In genomic region chr17:37744633-37744927, GRCh38 we compare ENCODE assay signal across 1 cellular context.
TF ChIP-seq lines count a peak whose summit lies in the region.

No MANE protein-coding gene starts in this region.

TF ChIP-seq in GM12878, 131 proteins besides CTCF, POLR2A, EP300 and RAD21:
- TF ChIP-seq, protein P1, sequence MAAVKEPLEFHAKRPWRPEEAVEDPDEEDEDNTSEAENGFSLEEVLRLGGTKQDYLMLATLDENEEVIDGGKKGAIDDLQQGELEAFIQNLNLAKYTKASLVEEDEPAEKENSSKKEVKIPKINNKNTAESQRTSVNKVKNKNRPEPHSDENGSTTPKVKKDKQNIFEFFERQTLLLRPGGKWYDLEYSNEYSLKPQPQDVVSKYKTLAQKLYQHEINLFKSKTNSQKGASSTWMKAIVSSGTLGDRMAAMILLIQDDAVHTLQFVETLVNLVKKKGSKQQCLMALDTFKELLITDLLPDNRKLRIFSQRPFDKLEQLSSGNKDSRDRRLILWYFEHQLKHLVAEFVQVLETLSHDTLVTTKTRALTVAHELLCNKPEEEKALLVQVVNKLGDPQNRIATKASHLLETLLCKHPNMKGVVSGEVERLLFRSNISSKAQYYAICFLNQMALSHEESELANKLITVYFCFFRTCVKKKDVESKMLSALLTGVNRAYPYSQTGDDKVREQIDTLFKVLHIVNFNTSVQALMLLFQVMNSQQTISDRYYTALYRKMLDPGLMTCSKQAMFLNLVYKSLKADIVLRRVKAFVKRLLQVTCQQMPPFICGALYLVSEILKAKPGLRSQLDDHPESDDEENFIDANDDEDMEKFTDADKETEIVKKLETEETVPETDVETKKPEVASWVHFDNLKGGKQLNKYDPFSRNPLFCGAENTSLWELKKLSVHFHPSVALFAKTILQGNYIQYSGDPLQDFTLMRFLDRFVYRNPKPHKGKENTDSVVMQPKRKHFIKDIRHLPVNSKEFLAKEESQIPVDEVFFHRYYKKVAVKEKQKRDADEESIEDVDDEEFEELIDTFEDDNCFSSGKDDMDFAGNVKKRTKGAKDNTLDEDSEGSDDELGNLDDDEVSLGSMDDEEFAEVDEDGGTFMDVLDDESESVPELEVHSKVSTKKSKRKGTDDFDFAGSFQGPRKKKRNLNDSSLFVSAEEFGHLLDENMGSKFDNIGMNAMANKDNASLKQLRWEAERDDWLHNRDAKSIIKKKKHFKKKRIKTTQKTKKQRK (IDR thresholded peaks at IDR 0.05; ENCODE audit: low read depth, low read length), result no peak
- TF ChIP-seq EZH2 (IDR thresholded peaks at IDR 0.05; ENCODE audit: borderline replicate concordance, control insufficient read depth, low read depth, low read length), result 0 out of 2 replicates have a peak, but pooled peaks have one; percentile 29
- TF ChIP-seq BACH1 (IDR thresholded peaks at IDR 0.05; ENCODE audit: borderline replicate concordance), result no peak
- 0 out of 2 replicates have a peak, but pooled peaks have one; percentile 9 for TF ChIP-seq MLLT1 (IDR thresholded peaks at IDR 0.05)
- no peak for TF ChIP-seq ZNF24 (IDR thresholded peaks at IDR 0.05)
